Comparison of ENCODE assay signal across 11 cellular contexts in the genomic region with DNA sequence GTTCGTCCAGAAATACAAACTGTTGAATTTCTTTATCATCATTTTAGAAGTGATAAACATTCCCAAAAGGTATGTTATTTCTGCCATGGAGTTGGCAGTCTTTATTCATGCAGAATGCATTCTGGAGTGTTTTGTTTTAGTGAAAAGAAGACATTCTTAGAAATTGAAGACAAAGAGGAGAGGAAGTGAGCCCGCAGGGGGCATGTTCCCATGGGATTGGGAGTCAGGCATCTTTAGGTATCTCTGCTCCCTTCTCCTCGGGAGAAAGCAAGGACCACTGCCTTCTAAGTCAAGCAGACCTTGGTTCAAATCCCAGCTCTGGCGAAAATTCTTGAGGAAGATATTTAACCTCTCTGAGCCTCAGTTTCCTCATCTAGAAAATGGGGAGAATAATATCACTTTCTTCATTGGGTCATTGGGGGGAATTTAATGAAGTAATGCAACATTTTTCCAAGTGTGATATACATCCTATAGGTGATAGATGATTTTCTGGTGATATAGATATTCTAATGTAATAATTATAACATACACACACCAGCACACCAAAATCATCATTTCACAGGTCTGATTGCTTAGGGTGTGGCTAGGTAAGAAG. TPM values are rescaled to one million over a fixed set of nuclear protein-coding genes. Genes with fewer than 3 reads are reported as not detected.
A peak's percentile ranks its signal among the peaks of the same experiment; 100 is the strongest.
DNase-seq lines count a peak whose midpoint lies in the region; ATAC-seq, FAIRE-seq and TF ChIP-seq lines count a peak whose summit lies in the region.
"Had no signal": no experiment of that assay in that cellular context is flagged by ENCODE, and none has a peak within 500 bp of the region (broad histone marks: within the 10 kb centered on the region; RNA-seq: fewer than 3 reads in every experiment).

No MANE protein-coding gene starts in this region.

- 7% methylated on average over 4 of the region's 4 CpGs for WGBS in GM12878 (ENCODE audit: insufficient coverage, insufficient replicate concordance, low lambda C conversion rate, missing lambda C conversion rate)
- no CpG with 5 or more reads among the region's 4 CpGs for WGBS in neuronal stem cell (ENCODE audit: extremely low coverage in 2 of 2, insufficient read length in 2 of 2, insufficient replicate concordance in 1 of 2), 2 donors

- H2BK5ac ChIP-seq in neuronal stem cell (ENCODE audit: low read length): no peak overlapping the region

- no peak overlapping the region for H3K18ac ChIP-seq in neuronal stem cell (ENCODE audit: low read length)

- BruUV-seq in GM12878 (replicated peaks; lab: Mats Ljungman, UMichigan): no TSS peak

- H4K91ac ChIP-seq in neuronal stem cell (ENCODE audit: low read depth, low read length, poor library complexity): no peak overlapping the region

- DNase-seq in GM12865 (ENCODE audit: low read depth): no peak
- DNase-seq in GM12878 (ENCODE audit: low read depth, low spot score): no peak
- DNase-seq in neuronal stem cell (ENCODE audit: low spot score): no peak
- no peak for DNase-seq in GM19240 (ENCODE audit: insufficient read length, low spot score)
- no peak for DNase-seq in iPS-NIHi11 (ENCODE audit: low spot score)
- no peak for DNase-seq in COLO668 (lab: John Stamatoyannopoulos, UW; ENCODE audit: unreplicated experiment)
- DNase-seq: NCI-H1930 had no signal

- SMC1A ChIA-PET in GM12878 (lab: Charles Lee; ENCODE audit: uncharacterized antibody, unreplicated experiment): interaction anchor here (0.8 to 11.1 kb wide), 20 partner anchors 8 to 266 kb away, joined by 3 to 374 read pairs (median 6); partner anchors contain the start of genes N4BP2 and RHOH

- FAIRE-seq in GM12878 (lab: Jason Lieb, UNC): no peak

- no peak for TF ChIP-seq RAD21 in GM12878 (IDR thresholded peaks at IDR 0.05; ENCODE audit: insufficient read depth, low read depth, low read length)

- H3K4me2 ChIP-seq in GM12878 (ENCODE audit: control insufficient read depth, insufficient read depth) (peak overlapping the region; percentile 93), neuronal stem cell (ENCODE audit: insufficient read depth, low read length, poor library complexity, severe bottlenecking) (no peak overlapping the region)

- H3K36me3 ChIP-seq in KOPT-K1 (ENCODE audit: insufficient read depth, low read length) (no peaks in the 10 kb centered on the region), GM12878 (ENCODE audit: control insufficient read depth in 2 of 2, insufficient read depth in 2 of 2, low read length in 1 of 2) (no peaks in the 10 kb centered on the region), neuronal stem cell (replicated peaks in 1 of 2; ENCODE audit: control insufficient read depth in 2 of 2, insufficient read depth in 2 of 2, low read length in 2 of 2) (no peaks in the 10 kb centered on the region)
- H3K36me3 ChIP-seq: sigmoid colon, uterus had no signal

- H3K4me3 ChIP-seq in GM12865 (ENCODE audit: low read depth, low read length) (peak overlapping the region; percentile 30), GM12878 (no peak overlapping the region), neuronal stem cell (ENCODE audit: low read length in 2 of 2) (no peak overlapping the region)
- H3K4me3 ChIP-seq: sigmoid colon, uterus had no signal

- no peak overlapping the region for H3K14ac ChIP-seq in neuronal stem cell (ENCODE audit: low read length)

- H2AFZ ChIP-seq in GM12878 (ENCODE audit: control insufficient read depth, low read depth, low read length): no peak overlapping the region; the same call in 1 of the 2 replicates
- peak overlapping the region; percentile 82 for H2AFZ ChIP-seq in neuronal stem cell (ENCODE audit: low read length)

- H4K8ac ChIP-seq in neuronal stem cell (ENCODE audit: low read depth, low read length): no peak overlapping the region

- CTCF ChIA-PET in GM12878 (lab: Yijun Ruan, JAX): interaction anchor here (0.8 to 7.4 kb wide), 16 partner anchors 9 to 421 kb away, joined by 4 to 121 read pairs (median 16); partner anchors contain the start of genes N4BP2 and RHOH

- no peaks in the 10 kb centered on the region for H4K20me1 ChIP-seq in GM12878 (ENCODE audit: control insufficient read depth, insufficient read depth)

- H2BK12ac ChIP-seq in neuronal stem cell (ENCODE audit: low read length): no peak overlapping the region

- in situ Hi-C loops in GM12878 (cut with MboI): loop anchor here (5.0 kb wide), 1 partner anchor 106 kb away; no protein-coding TSS in a partner anchor

- ATAC-seq in GM12878: no peak

- peak overlapping the region; percentile 95 for H3K27ac ChIP-seq in KOPT-K1 (ENCODE audit: low read depth, low read length, poor library complexity, severe bottlenecking)
- H3K27ac ChIP-seq in GM12878 (ENCODE audit: control insufficient read depth, insufficient read depth): peak overlapping the region; percentile 76
- H3K27ac ChIP-seq in neuronal stem cell (replicated peaks; ENCODE audit: low read length): no peak overlapping the region

- no peak for TF ChIP-seq EP300 in GM12878 (IDR thresholded peaks at IDR 0.05; ENCODE audit: borderline replicate concordance in 1 of 2, control insufficient read depth in 1 of 2, low read depth in 2 of 2, low read length in 2 of 2)

- H3K9ac ChIP-seq in GM12878 (ENCODE audit: control insufficient read depth, insufficient read depth, low read length) (peak overlapping the region; percentile 58), neuronal stem cell (ENCODE audit: low read depth, low read length, poor library complexity) (no peak overlapping the region)

- H3K4me1 ChIP-seq in GM12878 (ENCODE audit: control insufficient read depth, insufficient read depth, low read length) (peaks cover 60% of the 10 kb centered on the region), neuronal stem cell (ENCODE audit: control insufficient read depth in 2 of 2, insufficient read depth in 1 of 2, low read depth in 1 of 2, low read length in 2 of 2) (peaks cover 9 to 12% of the 10 kb centered on the region in 2 donors)
- H3K4me1 ChIP-seq: uterus had no signal

- intact Hi-C loops in GM12878 (cut with micrococcal nuclease; ENCODE audit: unreplicated experiment): loop anchor here (1.0 to 5.0 kb wide), 6 partner anchors 62 to 331 kb away; partner anchors contain the start of genes N4BP2 and PDS5A

- TF ChIP-seq CTCF in GM12865 (IDR thresholded peaks at IDR 0.05; ENCODE audit: insufficient read depth, low read depth, low read length, missing control alignments): no peak
- no peak for TF ChIP-seq CTCF in GM12878 (IDR thresholded peaks at IDR 0.05 in 2 of 3, conservative IDR thresholded peaks at IDR 0.05 in 1 of 3; ENCODE audit: control insufficient read depth in 2 of 3, extremely low read depth in 1 of 3, insufficient read depth in 1 of 3, low read depth in 3 of 3, low read length in 3 of 3)

- H3K27me3 ChIP-seq in GM12878 (replicated peaks in 1 of 2; ENCODE audit: control insufficient read depth in 2 of 2, insufficient read depth in 2 of 2, low read length in 1 of 2) (no peaks in the 10 kb centered on the region), neuronal stem cell (ENCODE audit: control insufficient read depth in 3 of 3, insufficient read depth in 3 of 3, low read depth in 1 of 3, low read length in 3 of 3) (no peaks in the 10 kb centered on the region)
- H3K27me3 ChIP-seq: sigmoid colon, uterus had no signal

- no peak for TF ChIP-seq POLR2A in GM12878 (IDR thresholded peaks at IDR 0.05; ENCODE audit: low read depth, low read length)

- POLR2A ChIA-PET in GM12878 (lab: Charles Lee): interaction anchor here (0.8 to 3.8 kb wide), 15 partner anchors 8 to 251 kb away, joined by 3 to 24 read pairs (median 12); partner anchors contain the start of genes N4BP2 and RHOH

- RAD21 ChIA-PET in GM12878 (lab: Charles Lee; ENCODE audit: unreplicated experiment): interaction anchor here (0.6 to 10.7 kb wide), 23 partner anchors 8 to 410 kb away, joined by 3 to 356 read pairs (median 8); partner anchors contain the start of genes N4BP2 and RHOH

- no peak overlapping the region for H2BK120ac ChIP-seq in neuronal stem cell (ENCODE audit: low read depth, low read length)

- H3K79me2 ChIP-seq in GM12878 (ENCODE audit: control insufficient read depth, insufficient read depth, low read length): peaks cover 12% of the 10 kb centered on the region

- H3K79me1 ChIP-seq in neuronal stem cell (ENCODE audit: low read depth, low read length): no peaks in the 10 kb centered on the region

- H3K9me3 ChIP-seq in KOPT-K1 (ENCODE audit: insufficient read depth, low read length, poor library complexity, severe bottlenecking) (peaks cover 4% of the 10 kb centered on the region), GM12878 (replicated peaks; ENCODE audit: control insufficient read depth, insufficient read depth, low read length) (no peaks in the 10 kb centered on the region; the same call in 2 of the 3 replicates), neuronal stem cell (replicated peaks in 1 of 2; ENCODE audit: control insufficient read depth in 2 of 2, insufficient read depth in 1 of 2, low read depth in 1 of 2, low read length in 2 of 2) (peaks cover 3 to 9% of the 10 kb centered on the region in 2 donors)
- H3K9me3 ChIP-seq: sigmoid colon, uterus had no signal

- H2BK15ac ChIP-seq in neuronal stem cell (ENCODE audit: low read length): no peak overlapping the region

- H2AK5ac ChIP-seq in neuronal stem cell (ENCODE audit: low read depth, low read length): no peak overlapping the region

- H3K4ac ChIP-seq in neuronal stem cell (ENCODE audit: low read length): no peak overlapping the region

- no peak overlapping the region for H3K23ac ChIP-seq in neuronal stem cell (ENCODE audit: low read depth, low read length, poor library complexity)

TF ChIP-seq in GM12878, 131 proteins besides CTCF, POLR2A, EP300 and RAD21 (continues in another document):
- TF ChIP-seq SPI1 (IDR thresholded peaks at IDR 0.05; ENCODE audit: borderline replicate concordance, insufficient read depth, low read depth, low read length): peak; percentile 10; the same call in 1 of the 2 replicates

RNA-seq across cellular contexts. Expression of gene CHRNA9, which starts 26.5 kb away (rescaled TPM):
- total RNA-seq in GM12878 (2013; cell fraction: nucleolus; rRNA removed): 1.5 TPM in 1 of 2 replicates, not detected in the other
- total RNA-seq in GM12878 (2014; rRNA removed): 0.05 TPM in 1 of 2 replicates, not detected in the other
- total RNA-seq in GM12878 (2014; rRNA removed; fragmentation: Illumina TruSeq; extraction: Trizol): not detected in 2 replicates
- not detected in 2 replicates for total RNA-seq in GM12878 (2021)
- polyA plus RNA-seq in GM12878 (2011; ENCODE audit: low read depth): not detected
- 0.08 and 0.55 TPM in 2 replicates for polyA plus RNA-seq in GM12878 (2011; rRNA removed)
- polyA plus RNA-seq in GM12878 (2011; cell fraction: cytosol; rRNA removed): 0.04 and 0.15 TPM in 2 replicates
- 0.18 TPM in 1 of 2 replicates, not detected in the other for polyA plus RNA-seq in GM12878 (2011; cell fraction: nucleus; rRNA removed)
- polyA plus RNA-seq in GM12878 (2012): not detected in 2 replicates
- not detected in 2 replicates for polyA plus RNA-seq in GM12878 (2014; fragmentation: Illumina TruSeq; extraction: Trizol)
- not detected for polyA plus RNA-seq in GM12878 (2014; fragmentation: Nextera tagmentation; extraction: Ambion mirVana)
- 0.05 TPM in 1 of 2 replicates, not detected in the other for polyA plus RNA-seq in GM12878 (2014; rRNA removed)
- polyA plus RNA-seq in GM12878 (2016; fragmentation: Nextera tagmentation; extraction: Ambion mirVana): under 1 TPM in 1 of 2 experiments, not detected in 1; 0.09 TPM
- not detected in 2 replicates for polyA minus RNA-seq in GM12878 (2011; rRNA and poly(A)+ RNA removed)
- not detected in 2 replicates for polyA minus RNA-seq in GM12878 (2011; cell fraction: cytosol; rRNA and poly(A)+ RNA removed)
- polyA minus RNA-seq in GM12878 (2011; cell fraction: nucleus; rRNA and poly(A)+ RNA removed): 0.29 TPM in 1 of 2 replicates, not detected in the other
- 0.86 TPM for polyA plus RNA-seq in neuronal stem cell (2013, experiment 1 of 2)
- polyA plus RNA-seq in neuronal stem cell (2013, experiment 2 of 2): 0.89 TPM
- total RNA-seq: mesothelial cell of epicardium, sigmoid colon, uterus had no signal
- polyA plus RNA-seq: sigmoid colon had no signal
